Comparison of ENCODE assay signal across 8 cellular contexts in genomic region chr11:62645934-62646824, GRCh38. TPM values are rescaled to one million over a fixed set of nuclear protein-coding genes. Genes with fewer than 3 reads are reported as not detected.
A peak's percentile ranks its signal among the peaks of the same experiment; 100 is the strongest.
DNase-seq lines count a peak whose midpoint lies in the region; ATAC-seq, FAIRE-seq and TF ChIP-seq lines count a peak whose summit lies in the region.

Gene GANAB (minus strand): TSS chr11:62646613. CDS start chr11:62646599, 14 bp downstream.

- 0 to 1% methylated on average over 75 of the region's 75 CpGs for WGBS in heart right ventricle, 2 donors

- TF ChIP-seq POLR2A in GM12891 (IDR thresholded peaks at IDR 0.05; ENCODE audit: low read depth, low read length), result peak; percentile 81

- intact Hi-C loops in T-helper 1 cell treated with Interleukin-12 subunit alpha and Interleukin-12 subunit beta and Interleukin-4 antibody, amounts not matched to agents 30 ng/mL and 1 ng/mL, for 36 hours (cut with micrococcal nuclease), result loop anchor here (1.0 to 2.0 kb wide), 14 partner anchors 7 to 853 kb away; partner anchors contain the start of genes C11orf98, CSKMT, EML3 and FEN1
- intact Hi-C loops in heart right ventricle (cut with DNase I) (loop anchor here in 2 of 10 donors (2.0 kb wide), 1 partner anchor 23 kb away; no protein-coding TSS in a partner anchor), posterior vena cava (cut with DNase I) (no loop called here), upper lobe of right lung (cut with DNase I) (no loop called here)

- peak; percentile 100 for DNase-seq in GM12891 (ENCODE audit: insufficient read length, low spot score)
- peak; percentile 93 for DNase-seq in NCI-H146 treated with DMSO at 0.1 percent for 48 hours (lab: John Stamatoyannopoulos, UW; ENCODE audit: unreplicated experiment)
- peak; percentile 95 for DNase-seq in amniotic epithelial cell (ENCODE audit: low read depth)
- peak; percentile 99 to 100 for DNase-seq in heart right ventricle
- peak; percentile 100 for DNase-seq in posterior vena cava (ENCODE audit: low spot score)
- peak; percentile 100 for DNase-seq in upper lobe of right lung

- peaks cover 0 to 63% (median 27%) of the 10 kb centered on the region in 9 donors for H3K36me3 ChIP-seq in heart right ventricle
- peaks cover 45% of the 10 kb centered on the region for H3K36me3 ChIP-seq in upper lobe of right lung

- peak; percentile 94 for FAIRE-seq in GM12891 (lab: Jason Lieb, UNC)

- H3K4me1 ChIP-seq in heart right ventricle, result peaks cover 12 to 31% (median 25%) of the 10 kb centered on the region in 9 donors
- peaks cover 16% of the 10 kb centered on the region for H3K4me1 ChIP-seq in upper lobe of right lung

- peak within 1 kb of the TSS; percentile 65 to 100 (median 96) for H3K4me3 ChIP-seq in heart right ventricle
- peak within 1 kb of the TSS; percentile 92 for H3K4me3 ChIP-seq in upper lobe of right lung

- H3K9me3 ChIP-seq in heart right ventricle (no peaks in the 10 kb centered on the region), upper lobe of right lung (no peaks in the 10 kb centered on the region)

- H3K27ac ChIP-seq in heart right ventricle, result peak within 1 kb of the TSS; percentile 68 to 98 (median 96)
- H3K27ac ChIP-seq in upper lobe of right lung, result peak within 1 kb of the TSS; percentile 96

- TF ChIP-seq CTCF in heart right ventricle (IDR thresholded peaks at IDR 0.05) (no peak), upper lobe of right lung (IDR thresholded peaks at IDR 0.05) (no peak)

- no peaks in the 10 kb centered on the region for H3K27me3 ChIP-seq in heart right ventricle
- H3K27me3 ChIP-seq in upper lobe of right lung, result no peaks in the 10 kb centered on the region

- ATAC-seq in HG02870 (IDR thresholded peaks at IDR 0.05; ENCODE audit: unreplicated experiment), result peak; percentile 90
- ATAC-seq in heart right ventricle, result peak; percentile 96 to 100 (median 98)
- ATAC-seq in upper lobe of right lung, result peak; percentile 99

TF ChIP-seq in GM12891, 5 proteins besides CTCF, POLR2A, EP300 and RAD21:
- TF ChIP-seq PAX5 (IDR thresholded peaks at IDR 0.05; ENCODE audit: insufficient read depth, low read length, severe bottlenecking) (peak; percentile 35), TAF1 (IDR thresholded peaks at IDR 0.05; ENCODE audit: low read depth, low read length) (peak; percentile 92), POU2F2 (IDR thresholded peaks at IDR 0.05; ENCODE audit: low read depth, low read length) (peak; percentile 77), POLR2AphosphoS5 (IDR thresholded peaks at IDR 0.05; ENCODE audit: low read depth, low read length) (peak; percentile 84), SPI1 (IDR thresholded peaks at IDR 0.05; ENCODE audit: low read depth, low read length) (no peak)

RNA-seq across cellular contexts. Expression of gene GANAB, which starts in this region (rescaled TPM):
- 68.4 TPM for polyA plus RNA-seq in GM12891 (2012; ENCODE audit: low read depth, missing spikeins)
- 285 and 289 TPM in 2 replicates for total RNA-seq in T-helper 1 cell treated with Interleukin-12 subunit alpha and Interleukin-12 subunit beta and Interleukin-4 antibody, amounts not matched to agents 30 ng/mL and 1 ng/mL, for 36 hours
- 100 to 1,000 TPM in 3 of 10 donors, 10 to 100 TPM in 7; 84.0 to 148 (median 96.7) TPM for total RNA-seq in heart right ventricle
- polyA plus RNA-seq in heart right ventricle, result 10 to 100 TPM; 53.2 to 87.2 TPM
- 100 to 1,000 TPM; 206 to 240 TPM for total RNA-seq in posterior vena cava
- 229 TPM for total RNA-seq in upper lobe of right lung

Comparison
In these comparisons a context has a peak if more than half of its experiments do, and no peak if none do; other contexts are left out.
1. Peak in every context shown above with its lines: DNase-seq, ATAC-seq, H3K4me3 ChIP-seq and H3K27ac ChIP-seq.